In genomic region chr19:5719274-5719960, GRCh38 we compare ENCODE assay signal across 8 cellular contexts. TPM values are rescaled to one million over a fixed set of nuclear protein-coding genes. Genes with fewer than 3 reads are reported as not detected.
A peak's percentile ranks its signal among the peaks of the same experiment; 100 is the strongest.
DNase-seq lines count a peak whose midpoint lies in the region; ATAC-seq and TF ChIP-seq lines count a peak whose summit lies in the region.

No MANE protein-coding gene starts in this region.

- ATAC-seq in HG03135 (IDR thresholded peaks at IDR 0.05; ENCODE audit: unreplicated experiment) (peak; percentile 0), foreskin keratinocyte (no peak), HG02623 (IDR thresholded peaks at IDR 0.05; ENCODE audit: unreplicated experiment) (no peak)

- under 1% methylated on average over 58 of the region's 58 CpGs for WGBS in prostate gland

- no peaks in the 10 kb centered on the region for H3K9me3 ChIP-seq in prostate gland

- POLR2A ChIA-PET in activated CD4-positive, alpha-beta memory T cell treated with anti-CD3 and anti-CD28 coated beads, Interleukin-2, amount 10 ng/mL, durations not matched to agents 7 days and 5 days (lab: Charles Lee): interaction anchor here (0.8 to 5.7 kb wide), 15 partner anchors 13 to 751 kb away, joined by 3 to 109 read pairs (median 10); partner anchors contain the start of genes DUS3L, KDM4B, NDUFA11 and RPL36

- H3K27me3 Mint-ChIP-seq in activated CD4-positive, alpha-beta memory T cell treated with anti-CD3 and anti-CD28 coated beads, Interleukin-2, amount 10 ng/mL, durations not matched to agents 7 days and 5 days: no peaks in the 10 kb centered on the region

- H3K4me1 ChIP-seq in foreskin keratinocyte: peaks cover 4% of the 10 kb centered on the region
- H3K4me1 ChIP-seq in prostate gland (replicated peaks): peaks cover 9% of the 10 kb centered on the region

- H3K4me3 ChIP-seq in prostate gland: peak overlapping the region; percentile 97 to 99

- peak overlapping the region; percentile 96 for H3K27ac Mint-ChIP-seq in activated CD4-positive, alpha-beta memory T cell treated with anti-CD3 and anti-CD28 coated beads, Interleukin-2, amount 10 ng/mL, durations not matched to agents 7 days and 5 days

- H3K4me1 Mint-ChIP-seq in activated CD4-positive, alpha-beta memory T cell treated with anti-CD3 and anti-CD28 coated beads, Interleukin-2, amount 10 ng/mL, durations not matched to agents 7 days and 5 days: peaks cover 34% of the 10 kb centered on the region

- H3K4me3 Mint-ChIP-seq in activated CD4-positive, alpha-beta memory T cell treated with anti-CD3 and anti-CD28 coated beads, Interleukin-2, amount 10 ng/mL, durations not matched to agents 7 days and 5 days: peak overlapping the region; percentile 86

- CTCF ChIA-PET in activated CD4-positive, alpha-beta memory T cell treated with anti-CD3 and anti-CD28 coated beads, Interleukin-2, amount 10 ng/mL, durations not matched to agents 7 days and 5 days (lab: Charles Lee): interaction anchor here (0.5 to 4.7 kb wide), 13 partner anchors 12 to 928 kb away, joined by 3 to 76 read pairs (median 6); partner anchors contain the start of genes FEM1A, NDUFA11, NRTN and RPL36

- peak overlapping the region; percentile 49 for H3K27ac ChIP-seq in foreskin keratinocyte
- H3K27ac ChIP-seq in prostate gland: peak overlapping the region; percentile 89 to 90

- peaks cover 22% of the 10 kb centered on the region for H3K36me3 Mint-ChIP-seq in activated CD4-positive, alpha-beta memory T cell treated with anti-CD3 and anti-CD28 coated beads, Interleukin-2, amount 10 ng/mL, durations not matched to agents 7 days and 5 days (ENCODE audit: low read depth)

- TF ChIP-seq POLR2A in prostate gland (IDR thresholded peaks at IDR 0.05): no peak

- intact Hi-C loops in prostate gland (cut with DNase I): no loop called here

- TF ChIP-seq CTCF in foreskin keratinocyte (conservative IDR thresholded peaks at IDR 0.05) (no peak), prostate gland (IDR thresholded peaks at IDR 0.05) (no peak)

- no peaks in the 10 kb centered on the region for H3K9me3 Mint-ChIP-seq in activated CD4-positive, alpha-beta memory T cell treated with anti-CD3 and anti-CD28 coated beads, Interleukin-2, amount 10 ng/mL, durations not matched to agents 7 days and 5 days

- peak; percentile 68 for DNase-seq in DMS 273 (lab: John Stamatoyannopoulos, UW; ENCODE audit: unreplicated experiment)
- DNase-seq in DMS 273 treated with DMSO at 0.1 percent for 48 hours (lab: John Stamatoyannopoulos, UW): no peak
- DNase-seq in activated CD4-positive, alpha-beta memory T cell treated with anti-CD3 and anti-CD28 coated beads, Interleukin-2, amount 10 ng/mL, durations not matched to agents 7 days and 5 days: peak; percentile 52
- DNase-seq in foreskin keratinocyte: peak in 1 of 2 donors; percentile 25
- no peak for DNase-seq in prostate gland (ENCODE audit: low spot score)
- DNase-seq in NCI-H226: no peak

- H3K36me3 ChIP-seq in prostate gland: no peaks in the 10 kb centered on the region

- H3K27me3 ChIP-seq in foreskin keratinocyte (no peaks in the 10 kb centered on the region), prostate gland (replicated peaks; ENCODE audit: insufficient read depth) (no peaks in the 10 kb centered on the region)

RNA-seq across cellular contexts. Expression of gene LONP1, which starts 0.5 kb away (rescaled TPM):
- 100 to 1,000 TPM in 1 of 2 experiments, 10 to 100 TPM in 1; 98.7 to 106 TPM for total RNA-seq in activated CD4-positive, alpha-beta memory T cell treated with anti-CD3 and anti-CD28 coated beads, Interleukin-2, amount 10 ng/mL, durations not matched to agents 7 days and 5 days
- total RNA-seq in foreskin keratinocyte (64.2 and 69.6 TPM in 2 replicates), prostate gland (100 to 1,000 TPM in 1 of 2 donors, 10 to 100 TPM in 1; 62.7 to 120 TPM)
- polyA plus RNA-seq in foreskin keratinocyte: 55.6 and 67.1 TPM in 2 replicates

RNA-seq across cellular contexts. Expression of gene CATSPERD, which starts 1.0 kb away (rescaled TPM):
- total RNA-seq in activated CD4-positive, alpha-beta memory T cell treated with anti-CD3 and anti-CD28 coated beads, Interleukin-2, amount 10 ng/mL, durations not matched to agents 7 days and 5 days: not detected
- total RNA-seq in foreskin keratinocyte: not detected in 2 replicates
- not detected in 2 replicates for polyA plus RNA-seq in foreskin keratinocyte
- total RNA-seq in prostate gland: 1 to 10 TPM in 1 of 2 donors, not detected in 1; 1.4 TPM

RNA-seq across cellular contexts. Expression of gene RPL36, which starts 29.3 kb away (rescaled TPM):
- 1,000 to 10,000 TPM; 1,036 to 1,058 TPM for total RNA-seq in activated CD4-positive, alpha-beta memory T cell treated with anti-CD3 and anti-CD28 coated beads, Interleukin-2, amount 10 ng/mL, durations not matched to agents 7 days and 5 days
- total RNA-seq in foreskin keratinocyte (1,346 and 1,361 TPM in 2 replicates), prostate gland (1,000 to 10,000 TPM in 1 of 2 donors, 100 to 1,000 TPM in 1; 628 to 1,303 TPM)
- polyA plus RNA-seq in foreskin keratinocyte: 2,000 and 2,267 TPM in 2 replicates

RNA-seq across cellular contexts. Expression of gene HSD11B1L, which starts 38.6 kb away (rescaled TPM):
- total RNA-seq in activated CD4-positive, alpha-beta memory T cell treated with anti-CD3 and anti-CD28 coated beads, Interleukin-2, amount 10 ng/mL, durations not matched to agents 7 days and 5 days: 1 to 10 TPM; 2.5 to 3.2 TPM
- 4.6 and 5.9 TPM in 2 replicates for total RNA-seq in foreskin keratinocyte
- 7.4 and 8.8 TPM in 2 replicates for polyA plus RNA-seq in foreskin keratinocyte
- total RNA-seq in prostate gland: 10 to 100 TPM; 15.6 to 17.9 TPM

RNA-seq across cellular contexts. Expression of gene MICOS13, which starts 39.1 kb away (rescaled TPM):
- 10 to 100 TPM; 38.7 to 39.5 TPM for total RNA-seq in activated CD4-positive, alpha-beta memory T cell treated with anti-CD3 and anti-CD28 coated beads, Interleukin-2, amount 10 ng/mL, durations not matched to agents 7 days and 5 days
- total RNA-seq in foreskin keratinocyte (89.2 and 94.0 TPM in 2 replicates), prostate gland (10 to 100 TPM; 42.8 to 54.2 TPM)
- 142 and 152 TPM in 2 replicates for polyA plus RNA-seq in foreskin keratinocyte

Comparison
In these comparisons a context has a peak if more than half of its experiments do, and no peak if none do; other contexts are left out.
1. DNase-seq: peak in DMS 273 (single experiment) and activated CD4-positive, alpha-beta memory T cell treated with anti-CD3 and anti-CD28 coated beads, Interleukin-2, amount 10 ng/mL, durations not matched to agents 7 days and 5 days (single experiment); none in DMS 273 treated with DMSO at 0.1 percent for 48 hours (single experiment), prostate gland (single experiment) and NCI-H226 (single experiment).